Comparison of ENCODE assay signal across 10 cellular contexts in the genomic region with DNA sequence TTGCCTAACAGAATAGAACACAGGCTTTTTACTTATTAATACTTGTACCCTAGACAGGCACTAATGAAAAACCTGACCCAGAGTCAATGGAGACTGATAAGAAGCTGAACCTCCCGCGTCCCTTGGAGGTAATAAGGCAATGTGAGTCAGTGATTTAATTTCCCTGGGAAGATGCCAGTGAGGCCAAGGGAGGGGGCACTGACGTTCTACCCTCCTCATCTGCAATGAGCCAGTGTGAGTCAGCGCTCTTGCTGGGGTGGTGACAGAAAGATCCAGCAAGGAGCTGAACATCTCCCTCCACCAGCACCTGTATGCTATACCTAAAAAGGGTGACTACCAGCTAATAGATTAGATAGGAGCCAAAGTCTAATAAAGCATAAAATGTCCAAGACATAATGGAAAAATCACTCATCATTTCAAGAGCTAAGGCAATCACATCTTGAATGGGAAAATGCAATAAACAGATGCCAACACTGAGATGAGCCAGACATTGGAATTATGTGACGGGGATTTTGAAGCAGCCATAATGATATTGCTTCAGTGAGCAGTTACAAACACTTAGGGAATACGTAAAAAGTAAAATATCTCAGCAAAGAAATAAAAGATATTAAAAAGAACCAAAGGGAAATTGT.
A peak's percentile ranks its signal among the peaks of the same experiment; 100 is the strongest.
DNase-seq lines count a peak whose midpoint lies in the region; ATAC-seq, FAIRE-seq and TF ChIP-seq lines count a peak whose summit lies in the region.
"Had no signal": no experiment of that assay in that cellular context is flagged by ENCODE, and none has a peak within 500 bp of the region (broad histone marks: within the 10 kb centered on the region; RNA-seq: fewer than 3 reads in every experiment).

No MANE protein-coding gene starts in this region.

- H3K4me3 ChIP-seq in fibroblast of mammary gland (ENCODE audit: control insufficient read depth, low read depth, low read length) (no peak overlapping the region), osteoblast (ENCODE audit: insufficient read depth, low read length) (no peak overlapping the region)

- H3K4me1 ChIP-seq in osteoblast (ENCODE audit: insufficient read depth, low read length) = peaks cover 9% of the 10 kb centered on the region
- H3K4me1 ChIP-seq: Caco-2 had no signal

- peak overlapping the region; percentile 13 for H3K4me2 ChIP-seq in osteoblast (ENCODE audit: insufficient read depth, low read length)

- no peaks in the 10 kb centered on the region for H3K79me2 ChIP-seq in osteoblast (ENCODE audit: insufficient read depth, low read length)

- FAIRE-seq in RCC 7860 (lab: Jason Lieb, UNC) = peak; percentile 95

- no peaks in the 10 kb centered on the region for H3K9me3 ChIP-seq in osteoblast (ENCODE audit: low read depth, low read length)
- H3K9me3 ChIP-seq: Caco-2 had no signal

- no peaks in the 10 kb centered on the region for H3K27me3 ChIP-seq in osteoblast (ENCODE audit: insufficient read depth, low read length)

- no peaks in the 10 kb centered on the region for H4K20me1 ChIP-seq in osteoblast (ENCODE audit: insufficient read depth, low read length)

- H3K27ac ChIP-seq in osteoblast (ENCODE audit: low read depth, low read length) = peak overlapping the region; percentile 31

- no peak for ATAC-seq in HG02973 (IDR thresholded peaks at IDR 0.05; ENCODE audit: unreplicated experiment)

- no peak for TF ChIP-seq CTCF in fibroblast of mammary gland (conservative IDR thresholded peaks at IDR 0.05; ENCODE audit: control insufficient read depth, insufficient read depth, low read depth, low read length)
- TF ChIP-seq CTCF in osteoblast (IDR thresholded peaks at IDR 0.05; ENCODE audit: extremely low read depth, low read depth, low read length) = no peak

- H3K36me3 ChIP-seq in osteoblast (ENCODE audit: insufficient read depth, low read length) = no peaks in the 10 kb centered on the region

- in situ Hi-C loops in Caki2 (cut with HindIII; ENCODE audit: low pct_unique_long_range_greater_than_20kb, low sequenced_read_pairs) (no loop called here), KBM-7 (cut with MboI; ENCODE audit: low pct_unique_long_range_greater_than_20kb, low sequenced_read_pairs) (no loop called here)

- H2AFZ ChIP-seq in osteoblast (ENCODE audit: low read length) = no peak overlapping the region

- DNase-seq in Caki2 (ENCODE audit: low read depth) (peak; percentile 81), RCC 7860 (ENCODE audit: low spot score) (peak; percentile 70), fibroblast of mammary gland (ENCODE audit: low read depth) (peak; percentile 91), osteoblast (ENCODE audit: insufficient read length, low spot score, missing footprints) (peak; percentile 83), KBM-7 (no peak), T-helper 9 cell (no peak)
- DNase-seq in central memory CD4-positive, alpha-beta T cell = no peak
- DNase-seq: Caco-2, NCI-H748 treated with DMSO at 0.1 percent for 48 hours had no signal

Comparison
In these comparisons a context has a peak if more than half of its experiments do, and no peak if none do; other contexts are left out.
1. DNase-seq: peak in Caki2 (single experiment), RCC 7860 (single experiment), fibroblast of mammary gland (single experiment) and osteoblast (single experiment); none in KBM-7 (single experiment), central memory CD4-positive, alpha-beta T cell (single experiment) and T-helper 9 cell (single experiment).